8 cellular contexts compared by ENCODE assay signal in genomic region chr12:117189725-117190209, GRCh38. TPM values are rescaled to one million over a fixed set of nuclear protein-coding genes. Genes with fewer than 3 reads are reported as not detected.
DNase-seq lines count a peak whose midpoint lies in the region; ATAC-seq and TF ChIP-seq lines count a peak whose summit lies in the region.

No MANE protein-coding gene starts in this region.

- H3K36me3 Mint-ChIP-seq in activated T-helper 1 cell treated with anti-CD3 and anti-CD28 coated beads, Interleukin-12 subunit alpha, Interleukin-12 subunit beta, Interleukin-2, Interleukin-4 antibody, amounts not matched to agents 30 ng/mL and 10 ng/mL and 1 ng/mL, durations not matched to agents 14 hours and 24 hours and 36 hours (ENCODE audit: low read depth), result peaks cover 30% of the 10 kb centered on the region
- peaks cover 28% of the 10 kb centered on the region for H3K36me3 Mint-ChIP-seq in nephron progenitor cell (ENCODE audit: low read depth)
- H3K36me3 Mint-ChIP-seq in type B pancreatic cell, result peaks cover 16% of the 10 kb centered on the region

- H3K27me3 Mint-ChIP-seq in activated T-helper 1 cell treated with anti-CD3 and anti-CD28 coated beads, Interleukin-12 subunit alpha, Interleukin-12 subunit beta, Interleukin-2, Interleukin-4 antibody, amounts not matched to agents 30 ng/mL and 10 ng/mL and 1 ng/mL, durations not matched to agents 14 hours and 24 hours and 36 hours (ENCODE audit: insufficient read depth), result peaks cover 11% of the 10 kb centered on the region
- peaks cover 18% of the 10 kb centered on the region for H3K27me3 Mint-ChIP-seq in nephron progenitor cell (ENCODE audit: low read depth, poor library complexity)
- H3K27me3 Mint-ChIP-seq in type B pancreatic cell, result peaks cover 4% of the 10 kb centered on the region

- intact Hi-C loops in activated T-helper 1 cell treated with anti-CD3 and anti-CD28 coated beads, Interleukin-12 subunit alpha, Interleukin-12 subunit beta, Interleukin-2, Interleukin-4 antibody, amounts not matched to agents 30 ng/mL and 10 ng/mL and 1 ng/mL, durations not matched to agents 14 hours and 24 hours and 36 hours (cut with micrococcal nuclease), result loop anchor here (1.0 to 5.0 kb wide), 6 partner anchors 41 to 1017 kb away; partner anchors contain the start of genes RNFT2 and SPRING1

- peak overlapping the region; percentile 80 for H3K27ac Mint-ChIP-seq in activated T-helper 1 cell treated with anti-CD3 and anti-CD28 coated beads, Interleukin-12 subunit alpha, Interleukin-12 subunit beta, Interleukin-2, Interleukin-4 antibody, amounts not matched to agents 30 ng/mL and 10 ng/mL and 1 ng/mL, durations not matched to agents 14 hours and 24 hours and 36 hours
- H3K27ac Mint-ChIP-seq in nephron progenitor cell (peak overlapping the region; percentile 93), type B pancreatic cell (peak overlapping the region; percentile 82)

- H3K4me3 Mint-ChIP-seq in activated T-helper 1 cell treated with anti-CD3 and anti-CD28 coated beads, Interleukin-12 subunit alpha, Interleukin-12 subunit beta, Interleukin-2, Interleukin-4 antibody, amounts not matched to agents 30 ng/mL and 10 ng/mL and 1 ng/mL, durations not matched to agents 14 hours and 24 hours and 36 hours, result peak overlapping the region; percentile 96
- H3K4me3 Mint-ChIP-seq in nephron progenitor cell, result peak overlapping the region; percentile 94
- peak overlapping the region; percentile 90 for H3K4me3 Mint-ChIP-seq in type B pancreatic cell

- ATAC-seq in HG02840 (IDR thresholded peaks at IDR 0.05; ENCODE audit: low FRiP score, unreplicated experiment), result peak; percentile 45

- peaks cover 5% of the 10 kb centered on the region for H3K9me3 Mint-ChIP-seq in activated T-helper 1 cell treated with anti-CD3 and anti-CD28 coated beads, Interleukin-12 subunit alpha, Interleukin-12 subunit beta, Interleukin-2, Interleukin-4 antibody, amounts not matched to agents 30 ng/mL and 10 ng/mL and 1 ng/mL, durations not matched to agents 14 hours and 24 hours and 36 hours
- H3K9me3 Mint-ChIP-seq in nephron progenitor cell (peaks cover 7% of the 10 kb centered on the region), type B pancreatic cell (no peaks in the 10 kb centered on the region)

- peak; percentile 3 to 8 for DNase-seq in NOMO-1 (lab: John Stamatoyannopoulos, UW; ENCODE audit: unreplicated experiment in 2 of 2)
- DNase-seq in NOMO-1 treated with dmso at 0.1 percent for 144 hours (lab: John Stamatoyannopoulos, UW; ENCODE audit: unreplicated experiment), result no peak
- DNase-seq in NCI-H345 (lab: John Stamatoyannopoulos, UW), result peak; percentile 49
- DNase-seq in activated T-helper 1 cell treated with anti-CD3 and anti-CD28 coated beads, Interleukin-12 subunit alpha, Interleukin-12 subunit beta, Interleukin-2, Interleukin-4 antibody, amounts not matched to agents 30 ng/mL and 10 ng/mL and 1 ng/mL, durations not matched to agents 14 hours and 24 hours and 36 hours (ENCODE audit: low spot score), result no peak
- DNase-seq in fibroblast of peridontal ligament (ENCODE audit: extremely low read depth), result peak; percentile 29
- DNase-seq in nephron progenitor cell, result peak; percentile 56
- DNase-seq in type B pancreatic cell (ENCODE audit: extremely low spot score, unreplicated experiment), result no peak

- TF ChIP-seq CTCF in nephron progenitor cell (IDR thresholded peaks at IDR 0.05), result no peak
- TF ChIP-seq CTCF in type B pancreatic cell (conservative IDR thresholded peaks at IDR 0.05), result no peak

- H3K4me1 Mint-ChIP-seq in activated T-helper 1 cell treated with anti-CD3 and anti-CD28 coated beads, Interleukin-12 subunit alpha, Interleukin-12 subunit beta, Interleukin-2, Interleukin-4 antibody, amounts not matched to agents 30 ng/mL and 10 ng/mL and 1 ng/mL, durations not matched to agents 14 hours and 24 hours and 36 hours (ENCODE audit: low read depth), result peaks cover 33% of the 10 kb centered on the region
- H3K4me1 Mint-ChIP-seq in nephron progenitor cell (peaks cover 30% of the 10 kb centered on the region), type B pancreatic cell (ENCODE audit: unreplicated experiment) (peaks cover 23% of the 10 kb centered on the region)

RNA-seq across cellular contexts. Expression of gene FBXO21, which starts 0.5 kb away (rescaled TPM):
- total RNA-seq in activated T-helper 1 cell treated with anti-CD3 and anti-CD28 coated beads, Interleukin-12 subunit alpha, Interleukin-12 subunit beta, Interleukin-2, Interleukin-4 antibody, amounts not matched to agents 30 ng/mL and 10 ng/mL and 1 ng/mL, durations not matched to agents 14 hours and 24 hours and 36 hours, result 24.8 and 25.2 TPM in 2 replicates
- total RNA-seq in type B pancreatic cell (ENCODE audit: low replicate concordance), result 53.3 and 64.0 TPM in 2 replicates

Comparison
In these comparisons a context has a peak if more than half of its experiments do, and no peak if none do; other contexts are left out.
1. DNase-seq: peak in NOMO-1 (2 of 2), NCI-H345 (single experiment), fibroblast of peridontal ligament (single experiment) and nephron progenitor cell (single experiment); none in NOMO-1 treated with dmso at 0.1 percent for 144 hours (single experiment), activated T-helper 1 cell treated with anti-CD3 and anti-CD28 coated beads, Interleukin-12 subunit alpha, Interleukin-12 subunit beta, Interleukin-2, Interleukin-4 antibody, amounts not matched to agents 30 ng/mL and 10 ng/mL and 1 ng/mL, durations not matched to agents 14 hours and 24 hours and 36 hours (single experiment) and type B pancreatic cell (single experiment).
2. Peak in every context shown above with its lines, with median percentiles within 50 percentile points of each other: H3K27ac Mint-ChIP-seq and H3K4me3 Mint-ChIP-seq.